11 cellular contexts compared by ENCODE assay signal in the genomic region with DNA sequence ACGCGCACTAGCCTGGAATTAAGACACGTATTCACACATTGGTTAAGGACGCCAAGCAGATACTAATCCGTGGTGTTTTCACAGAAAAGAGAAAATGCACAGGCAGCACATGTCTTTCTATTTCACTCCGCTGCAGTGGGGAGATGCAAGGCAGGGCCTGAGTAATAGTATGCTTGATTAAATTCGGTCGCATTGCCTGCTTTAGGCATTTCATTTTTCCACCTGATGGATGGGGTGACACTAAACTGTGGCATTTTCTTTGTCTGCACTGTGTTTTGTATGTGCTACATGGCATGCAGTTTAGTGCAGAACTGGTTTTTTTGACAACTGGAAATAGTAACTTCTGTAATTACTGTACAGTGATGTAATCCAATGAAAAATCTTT.
DNase-seq lines count a peak whose midpoint lies in the region; ATAC-seq lines count a peak whose summit lies in the region.
"Had no signal": no experiment of that assay in that cellular context is flagged by ENCODE, and none has a peak within 500 bp of the region (broad histone marks: within the 10 kb centered on the region; RNA-seq: fewer than 3 reads in every experiment).

No MANE protein-coding gene starts in this region.

- H3K27ac ChIP-seq in skin epidermis = peak overlapping the region in 7 of 21 experiments; percentile 10 to 81 (median 56)
- H3K27ac ChIP-seq: ascending aorta had no signal

- peak overlapping the region; percentile 31 for H3K4me3 Mint-ChIP-seq in activated naive CD8-positive, alpha-beta T cell treated with anti-CD3 and anti-CD28 coated beads, Interleukin-2, amount 10 ng/mL, durations not matched to agents 7 days and 5 days
- H3K4me3 Mint-ChIP-seq: activated CD4-positive, alpha-beta T cell treated with anti-CD3 and anti-CD28 coated beads, Interleukin-2, amount 10 ng/mL, durations not matched to agents 7 days and 5 days had no signal

- H3K9me3 Mint-ChIP-seq in activated naive CD8-positive, alpha-beta T cell treated with anti-CD3 and anti-CD28 coated beads, Interleukin-2, amount 10 ng/mL, durations not matched to agents 7 days and 5 days = no peaks in the 10 kb centered on the region
- H3K9me3 Mint-ChIP-seq: activated CD4-positive, alpha-beta T cell treated with anti-CD3 and anti-CD28 coated beads, Interleukin-2, amount 10 ng/mL, durations not matched to agents 7 days and 5 days had no signal

- no peak for DNase-seq in activated naive CD8-positive, alpha-beta T cell treated with anti-CD3 and anti-CD28 coated beads, Interleukin-2, amount 10 ng/mL, durations not matched to agents 7 days and 5 days
- no peak for DNase-seq in Kasumi-1 (lab: John Stamatoyannopoulos, UW)
- no peak for DNase-seq in NCI-H226
- DNase-seq: activated CD4-positive, alpha-beta T cell treated with anti-CD3 and anti-CD28 coated beads, Interleukin-2, amount 10 ng/mL, durations not matched to agents 7 days and 5 days; stimulated activated naive CD4-positive, alpha-beta T cell had no signal

- no peaks in the 10 kb centered on the region for H3K36me3 Mint-ChIP-seq in activated naive CD8-positive, alpha-beta T cell treated with anti-CD3 and anti-CD28 coated beads, Interleukin-2, amount 10 ng/mL, durations not matched to agents 7 days and 5 days

- ATAC-seq in GM19395 (IDR thresholded peaks at IDR 0.05; ENCODE audit: unreplicated experiment) (peak; percentile 30), GM18861 (IDR thresholded peaks at IDR 0.05; ENCODE audit: unreplicated experiment) (no peak), GM18519 (IDR thresholded peaks at IDR 0.05; ENCODE audit: low FRiP score, unreplicated experiment) (no peak)
- no peak for ATAC-seq in activated naive CD8-positive, alpha-beta T cell treated with anti-CD3 and anti-CD28 coated beads, Interleukin-2, amount 10 ng/mL, durations not matched to agents 7 days and 5 days (ENCODE audit: low read depth)

- no peaks in the 10 kb centered on the region for H3K9me3 ChIP-seq in iPS-18c (ENCODE audit: control insufficient read depth, insufficient read depth, low read length)
- H3K9me3 ChIP-seq: ascending aorta had no signal

- H3K27ac Mint-ChIP-seq in activated naive CD8-positive, alpha-beta T cell treated with anti-CD3 and anti-CD28 coated beads, Interleukin-2, amount 10 ng/mL, durations not matched to agents 7 days and 5 days = no peak overlapping the region
- H3K27ac Mint-ChIP-seq: activated CD4-positive, alpha-beta T cell treated with anti-CD3 and anti-CD28 coated beads, Interleukin-2, amount 10 ng/mL, durations not matched to agents 7 days and 5 days had no signal

- peaks cover 2% of the 10 kb centered on the region for H3K4me1 Mint-ChIP-seq in activated naive CD8-positive, alpha-beta T cell treated with anti-CD3 and anti-CD28 coated beads, Interleukin-2, amount 10 ng/mL, durations not matched to agents 7 days and 5 days

- H3K27me3 Mint-ChIP-seq in activated naive CD8-positive, alpha-beta T cell treated with anti-CD3 and anti-CD28 coated beads, Interleukin-2, amount 10 ng/mL, durations not matched to agents 7 days and 5 days = peaks cover 30% of the 10 kb centered on the region

- POLR2A ChIA-PET in activated naive CD8-positive, alpha-beta T cell treated with anti-CD3 and anti-CD28 coated beads, Interleukin-2, amount 10 ng/mL, durations not matched to agents 7 days and 5 days (lab: Charles Lee) = no interaction called here

- H3K4me3 ChIP-seq in iPS-18c (ENCODE audit: insufficient read depth, low read depth, low read length) (peak overlapping the region; percentile 25; the same call in 1 of the 2 replicates), skin epidermis (peak overlapping the region in 5 of 7 experiments; percentile 12 to 26 (median 15))
